Comparison of ENCODE assay signal across 8 cellular contexts in genomic region chr17:57954421-57955182, GRCh38. TPM values are rescaled to one million over a fixed set of nuclear protein-coding genes. Genes with fewer than 3 reads are reported as not detected.
A peak's percentile ranks its signal among the peaks of the same experiment; 100 is the strongest.
DNase-seq lines count a peak whose midpoint lies in the region; ATAC-seq and TF ChIP-seq lines count a peak whose summit lies in the region.

No MANE protein-coding gene starts in this region.

- DNase-seq in Calu3, result peak; percentile 48
- peak; percentile 69 for DNase-seq in HT-29 (ENCODE audit: low spot score)
- DNase-seq in T-cell, result peak in 1 of 34 experiments; percentile 7
- no peak for DNase-seq in esophagus squamous epithelium (lab: John Stamatoyannopoulos, UW)
- DNase-seq in vagina (ENCODE audit: extremely low spot score in 2 of 2), result no peak
- DNase-seq in NCI-H774 (lab: John Stamatoyannopoulos, UW), result no peak

- H3K36me3 ChIP-seq in esophagus squamous epithelium (no peaks in the 10 kb centered on the region), mucosa of rectum (ENCODE audit: control insufficient read depth in 2 of 2, insufficient read depth in 2 of 2, low read length in 2 of 2) (no peaks in the 10 kb centered on the region), vagina (no peaks in the 10 kb centered on the region)

- H3K36me3 Mint-ChIP-seq in Calu3 (ENCODE audit: insufficient read depth, unreplicated experiment) (peaks cover 26% of the 10 kb centered on the region), T-cell (no peaks in the 10 kb centered on the region)

- peak overlapping the region; percentile 67 for H3K4me3 Mint-ChIP-seq in Calu3 (ENCODE audit: low read depth, unreplicated experiment)
- peak overlapping the region; percentile 65 to 77 (median 68) for H3K4me3 Mint-ChIP-seq in T-cell

- peak overlapping the region; percentile 56 to 73 for H3K9ac ChIP-seq in mucosa of rectum (ENCODE audit: low read depth in 1 of 2, low read length in 2 of 2)

- peak overlapping the region; percentile 67 to 92 (median 88) for H3K4me3 ChIP-seq in esophagus squamous epithelium
- H3K4me3 ChIP-seq in mucosa of rectum (ENCODE audit: low read length in 2 of 2), result peak overlapping the region; percentile 62 to 66
- H3K4me3 ChIP-seq in vagina, result peak overlapping the region; percentile 67 to 82

- CTCF ChIA-PET in Calu3 (lab: Charles Lee), result interaction anchor here (0.6 to 1.3 kb wide), 6 partner anchors 11 to 79 kb away, joined by 3 to 4 read pairs (median 4); no protein-coding TSS in a partner anchor
- CTCF ChIA-PET in T-cell (lab: Charles Lee), result interaction anchor here (0.9 to 1.3 kb wide), 3 partner anchors 10 to 120 kb away, joined by 3 read pairs; no protein-coding TSS in a partner anchor

- H3K27me3 Mint-ChIP-seq in Calu3 (ENCODE audit: unreplicated experiment), result no peaks in the 10 kb centered on the region
- peaks cover 10 to 25% of the 10 kb centered on the region in 2 donors for H3K27me3 Mint-ChIP-seq in T-cell

- peaks cover 19% of the 10 kb centered on the region for H3K4me1 Mint-ChIP-seq in Calu3 (ENCODE audit: low read depth, unreplicated experiment)
- H3K4me1 Mint-ChIP-seq in T-cell, result peaks cover 24 to 37% (median 33%) of the 10 kb centered on the region in 3 donors

- intact Hi-C loops in Calu3 (cut with micrococcal nuclease; ENCODE audit: unreplicated experiment) (loop anchor here (2.0 kb wide), 1 partner anchor 54 kb away; no protein-coding TSS in a partner anchor), esophagus squamous epithelium (cut with DNase I) (loop anchor here (10.0 kb wide), 1 partner anchor 90 kb away; no protein-coding TSS in a partner anchor), vagina (cut with DNase I) (loop anchor here (5.0 kb wide), 1 partner anchor 33 kb away; the partner anchor contains the start of gene VEZF1)

- no peaks in the 10 kb centered on the region for H3K9me3 Mint-ChIP-seq in Calu3 (ENCODE audit: low read depth, unreplicated experiment)
- no peaks in the 10 kb centered on the region for H3K9me3 Mint-ChIP-seq in T-cell

- BruUV-seq in Calu3 (replicated peaks; lab: Mats Ljungman, UMichigan), result no TSS peak

- peak overlapping the region; percentile 93 to 98 (median 95) for H3K27ac ChIP-seq in esophagus squamous epithelium
- peak overlapping the region; percentile 82 to 88 for H3K27ac ChIP-seq in mucosa of rectum (ENCODE audit: low read depth in 2 of 2, low read length in 2 of 2)
- H3K27ac ChIP-seq in vagina, result peak overlapping the region; percentile 99

- ATAC-seq in T-cell (replicated peaks in 1 of 4) (peak in 3 of 4 experiments; percentile 31 to 44 (median 32)), HG02798 (IDR thresholded peaks at IDR 0.05; ENCODE audit: poor library complexity, unreplicated experiment) (no peak)

- TF ChIP-seq CTCF in Calu3 (IDR thresholded peaks at IDR 0.05; ENCODE audit: unreplicated experiment) (no peak), esophagus squamous epithelium (IDR thresholded peaks at IDR 0.05) (no peak), vagina (IDR thresholded peaks at IDR 0.05) (no peak)

- POLR2A ChIA-PET in T-cell (lab: Charles Lee), result no interaction called here

- H3K27me3 ChIP-seq in esophagus squamous epithelium (no peaks in the 10 kb centered on the region), mucosa of rectum (ENCODE audit: control insufficient read depth in 2 of 2, insufficient read depth in 2 of 2, low read length in 2 of 2) (peaks cover 0 to 2% of the 10 kb centered on the region in 2 donors), vagina (no peaks in the 10 kb centered on the region)

- H3K9me3 ChIP-seq in esophagus squamous epithelium (no peaks in the 10 kb centered on the region), mucosa of rectum (ENCODE audit: control insufficient read depth in 2 of 2, low read length in 2 of 2) (no peaks in the 10 kb centered on the region), vagina (no peaks in the 10 kb centered on the region)

- WGBS in esophagus squamous epithelium, 2 donors, result 0 to 1% methylated on average over 4 to 30 of the region's 84 CpGs

- peak overlapping the region; percentile 70 for H3K27ac Mint-ChIP-seq in Calu3 (ENCODE audit: unreplicated experiment)
- no peak overlapping the region for H3K27ac Mint-ChIP-seq in T-cell

- H3K4me1 ChIP-seq in esophagus squamous epithelium (peaks cover 42 to 66% (median 44%) of the 10 kb centered on the region in 3 donors), mucosa of rectum (ENCODE audit: control insufficient read depth in 2 of 2, insufficient read depth in 2 of 2, low read length in 2 of 2) (peaks cover 12 to 19% of the 10 kb centered on the region in 2 donors), vagina (peaks cover 63% of the 10 kb centered on the region)

- TF ChIP-seq POLR2A in esophagus squamous epithelium (IDR thresholded peaks at IDR 0.05) (peak in 2 of 4 donors; percentile 46), vagina (IDR thresholded peaks at IDR 0.05) (peak in 1 of 2 donors; percentile 54)

RNA-seq across cellular contexts. Expression of gene CUEDC1, which starts 0.6 kb away (rescaled TPM):
- 30.9 and 34.7 TPM in 2 replicates for total RNA-seq in Calu3 (2022)
- total RNA-seq in HT-29 (2014; rRNA removed; shearing (Covaris generic)), result 37.6 and 45.5 TPM in 2 replicates
- total RNA-seq in T-cell, result 1 to 10 TPM in 1 of 5 donors, under 1 TPM in 3, not detected in 1; 0.33 to 1.4 (median 0.74) TPM
- 10 to 100 TPM in 3 of 4 donors, 1 to 10 TPM in 1; 7.4 to 27.3 (median 18.4) TPM for total RNA-seq in esophagus squamous epithelium
- total RNA-seq in vagina, result 28.7 TPM

RNA-seq across cellular contexts. Expression of gene VEZF1, which starts 33.5 kb away (rescaled TPM):
- total RNA-seq in Calu3 (2022) (33.4 and 40.4 TPM in 2 replicates), T-cell (10 to 100 TPM; 43.1 to 68.1 (median 63.8) TPM), esophagus squamous epithelium (10 to 100 TPM; 20.3 to 61.4 (median 27.4) TPM), vagina (86.2 TPM)
- 39.5 and 47.5 TPM in 2 replicates for total RNA-seq in HT-29 (2014; rRNA removed; shearing (Covaris generic))

RNA-seq across cellular contexts. Expression of gene SRSF1, which starts 52.4 kb away (rescaled TPM):
- total RNA-seq in Calu3 (2022), result 232 and 239 TPM in 2 replicates
- 404 and 436 TPM in 2 replicates for total RNA-seq in HT-29 (2014; rRNA removed; shearing (Covaris generic))
- total RNA-seq in T-cell, result 100 to 1,000 TPM; 112 to 266 (median 261) TPM
- 100 to 1,000 TPM; 134 to 223 (median 200) TPM for total RNA-seq in esophagus squamous epithelium
- total RNA-seq in vagina, result 155 TPM

Comparison
In these comparisons a context has a peak if more than half of its experiments do, and no peak if none do; other contexts are left out.
1. DNase-seq: peak in Calu3 (single experiment) and HT-29 (single experiment); none in esophagus squamous epithelium (single experiment), vagina (0 of 2) and NCI-H774 (single experiment).
2. Peak in every context shown above with its lines, with median percentiles within 50 percentile points of each other: H3K27ac ChIP-seq and H3K4me3 ChIP-seq.